ENCODE assay signal across 17 cellular contexts in the genomic region with DNA sequence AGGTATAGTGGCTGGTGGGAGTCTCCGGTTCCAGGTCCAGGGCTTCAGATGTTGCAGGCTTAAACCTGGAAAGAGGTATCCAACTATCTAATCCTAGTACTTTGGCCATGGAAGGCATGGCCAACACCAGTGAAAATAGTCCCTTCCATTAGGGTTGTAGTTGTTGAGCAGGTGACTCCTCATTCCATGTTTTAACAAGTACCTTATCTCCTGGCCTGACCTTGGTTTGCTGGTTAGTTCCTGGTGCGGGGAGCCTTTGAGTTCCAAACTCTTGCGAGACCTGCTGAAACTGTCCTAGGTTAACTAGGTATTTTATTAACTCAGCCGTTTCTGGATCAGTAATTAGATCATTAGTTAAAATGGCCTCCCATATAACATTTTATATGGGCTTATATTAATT.
"Had no signal": no experiment of that assay in that cellular context is flagged by ENCODE, and none has a peak within 500 bp of the region (broad histone marks: within the 10 kb centered on the region; RNA-seq: fewer than 3 reads in every experiment).

No MANE protein-coding gene starts in this region.

- H3K36me3 ChIP-seq: heart left ventricle had no signal

- H3K4me1 Mint-ChIP-seq: neural crest cell had no signal

- H3K4me3 Mint-ChIP-seq: natural killer cell, neural crest cell had no signal

- DNase-seq: cortex of kidney; dorsolateral prefrontal cortex; effector CD8-positive, alpha-beta T cell; heart left ventricle; hippocampal formation; kidney glomerular epithelial cell; mammary epithelial cell; natural killer cell; stimulated activated CD4-positive, alpha-beta T cell treated with anti-CD3 and anti-CD28 coated beads, Interleukin-2, amount 100 ng/mL, for 48 hours; stimulated activated naive CD4-positive, alpha-beta T cell treated with Interleukin-2 at 50 U/mL for 16 hours; trophoblast cell had no signal

- H3K27ac Mint-ChIP-seq: natural killer cell had no signal

- FAIRE-seq: endometrium, frontal cortex had no signal

- H3K4me3 ChIP-seq: dorsolateral prefrontal cortex, heart left ventricle, smooth muscle cell had no signal

- H3K9me3 Mint-ChIP-seq: natural killer cell, neural crest cell had no signal

- H3K9me3 ChIP-seq: heart left ventricle had no signal

- H3K36me3 Mint-ChIP-seq: natural killer cell had no signal

- H3K27ac ChIP-seq: dorsolateral prefrontal cortex, heart left ventricle had no signal

- H3K27me3 ChIP-seq: dorsolateral prefrontal cortex, heart left ventricle had no signal

- H3K4me1 ChIP-seq: heart left ventricle had no signal

- ATAC-seq: esophagus mucosa, heart left ventricle, left lobe of liver, natural killer cell had no signal
